ENCODE assay signal across 23 cellular contexts in the genomic region with DNA sequence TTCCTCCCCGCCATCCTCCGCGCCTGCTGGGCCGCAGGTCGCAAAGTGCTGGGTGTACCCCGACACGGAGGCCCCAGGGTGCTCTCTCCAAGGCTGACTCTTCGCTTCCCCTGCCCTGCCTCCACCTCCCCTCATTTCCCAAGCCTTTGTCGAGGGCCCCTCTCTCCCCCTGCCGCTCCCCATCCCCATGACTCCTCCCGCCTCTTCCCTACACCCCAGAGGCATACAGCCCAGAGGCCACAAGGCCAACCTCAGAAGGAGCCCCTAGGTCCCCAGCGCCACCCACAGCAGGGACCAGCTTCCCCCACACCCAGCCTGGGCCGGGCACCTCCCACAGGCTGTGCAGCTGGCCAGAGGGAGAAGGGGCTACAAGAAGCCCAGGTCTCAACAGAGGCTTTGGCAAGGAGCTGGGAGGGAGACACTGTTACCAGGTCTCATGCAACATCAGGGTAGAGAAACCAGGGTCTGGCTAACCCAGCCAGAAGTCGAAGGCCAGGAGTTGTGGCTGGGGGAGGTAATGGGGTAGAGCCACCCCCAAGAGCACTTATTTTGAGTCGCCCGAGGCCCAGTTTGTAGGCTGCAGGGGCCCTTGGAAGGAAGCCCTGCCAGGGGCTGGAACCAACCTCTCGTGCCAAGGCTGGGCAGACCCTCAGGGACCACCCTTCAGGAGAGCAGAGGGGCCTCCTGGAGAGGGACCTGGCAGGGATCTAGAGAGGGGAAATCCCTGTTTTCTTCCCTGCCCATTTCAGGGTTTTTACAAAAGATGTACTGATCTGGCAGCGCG. TPM values are rescaled to one million over a fixed set of nuclear protein-coding genes. Genes with fewer than 3 reads are reported as not detected.
DNase-seq lines count a peak whose midpoint lies in the region; ATAC-seq, FAIRE-seq and TF ChIP-seq lines count a peak whose summit lies in the region.
"Had no signal": no experiment of that assay in that cellular context is flagged by ENCODE, and none has a peak within 500 bp of the region (broad histone marks: within the 10 kb centered on the region; RNA-seq: fewer than 3 reads in every experiment).

No MANE protein-coding gene starts in this region.

- no peaks in the 10 kb centered on the region for H3K27me3 ChIP-seq in BE2C
- no peaks in the 10 kb centered on the region for H3K27me3 ChIP-seq in H7 (ENCODE audit: control insufficient read depth, insufficient read depth, low read length)
- no peaks in the 10 kb centered on the region for H3K27me3 ChIP-seq in ovary
- H3K27me3 ChIP-seq: transverse colon had no signal

- H3K36me3 ChIP-seq in BE2C (peaks cover 46% of the 10 kb centered on the region), H7 (replicated peaks; ENCODE audit: control insufficient read depth, insufficient read depth, low read length) (peaks cover 6% of the 10 kb centered on the region), ovary (no peaks in the 10 kb centered on the region)

- FAIRE-seq in GM12892 (lab: Jason Lieb, UNC), result no peak
- FAIRE-seq: endothelial cell of umbilical vein, islet of Langerhans had no signal

- H3K4me1 ChIP-seq in BE2C, result no peaks in the 10 kb centered on the region; the same call in 1 of the 2 replicates
- peaks cover 3% of the 10 kb centered on the region for H3K4me1 ChIP-seq in ovary (ENCODE audit: insufficient read depth)
- H3K4me1 ChIP-seq: transverse colon had no signal

- no peak for TF ChIP-seq POLR2A in ovary (IDR thresholded peaks at IDR 0.05)
- no peak for TF ChIP-seq POLR2A in GM12892 (IDR thresholded peaks at IDR 0.05; ENCODE audit: low read depth, low read length)

- no peak for ATAC-seq in left lobe of liver
- ATAC-seq in GM18867 (IDR thresholded peaks at IDR 0.05; ENCODE audit: unreplicated experiment), result no peak
- ATAC-seq: stimulated activated naive CD8-positive, alpha-beta T cell treated with anti-CD3 and anti-CD28 coated beads, Interleukin-15, amount 100 ng/mL, for 72 hours had no signal

- DNase-seq in BE2C, result peak; percentile 6
- DNase-seq in H7, result peak; percentile 55
- DNase-seq in left lobe of liver (ENCODE audit: low spot score), result peak; percentile 40
- peak in 4 of 5 donors; percentile 7 to 23 (median 14) for DNase-seq in ovary
- DNase-seq in activated CD4-positive, alpha-beta T cell treated with anti-CD3 and anti-CD28 coated beads for 48 hours, result no peak
- no peak for DNase-seq in GM12892 (ENCODE audit: insufficient read length)
- DNase-seq in NCI-H524 (lab: John Stamatoyannopoulos, UW), result no peak
- DNase-seq: activated CD4-positive, alpha-beta T cell treated with anti-CD3 and anti-CD28 coated beads, Interleukin-2, amount 50 U/mL, for 1 hour; activated naive CD4-positive, alpha-beta T cell treated with Interleukin-2 at 50 U/mL for 16 hours; caudate nucleus; CD4-positive, alpha-beta T cell; EL; NCI-H2081; NCI-H345; nucleus accumbens; retina; SHP77; stimulated activated naive CD8-positive, alpha-beta T cell treated with anti-CD3 and anti-CD28 coated beads, Interleukin-15, amount 100 ng/mL, for 72 hours; transverse colon had no signal

- H3K27ac ChIP-seq in ovary, result no peak overlapping the region
- H3K27ac ChIP-seq: transverse colon, VCaP had no signal

- intact Hi-C loops in ovary (cut with DNase I), result no loop called here

- H3K9me3 ChIP-seq in BE2C (no peaks in the 10 kb centered on the region), ovary (no peaks in the 10 kb centered on the region)

- TF ChIP-seq CTCF in BE2C (IDR thresholded peaks at IDR 0.05; ENCODE audit: low read depth, low read length) (no peak), ovary (IDR thresholded peaks at IDR 0.05) (no peak)

- 84 to 92% (median 91%) methylated on average over 19 of the region's 19 CpGs for WGBS in ovary, 3 donors

- TF ChIP-seq EP300 in ovary (IDR thresholded peaks at IDR 0.05), result no peak

- H3K4me3 ChIP-seq in BE2C (ENCODE audit: low read depth, low read length), result no peak overlapping the region
- no peak overlapping the region for H3K4me3 ChIP-seq in H7 (ENCODE audit: insufficient read depth, low read depth, low read length)
- no peak overlapping the region for H3K4me3 ChIP-seq in ovary
- H3K4me3 ChIP-seq: transverse colon had no signal

RNA-seq across cellular contexts. Expression of a gene that starts 24.5 kb away (rescaled TPM):
- 6.3 TPM for polyA plus RNA-seq in BE2C (2012; ENCODE audit: insufficient read depth, insufficient read length, low read depth)
- 7.3 and 9.9 TPM in 2 replicates for total RNA-seq in H7 (2014; rRNA removed; shearing (Covaris generic))
- total RNA-seq in left lobe of liver (208 TPM), ovary (10 to 100 TPM in 1 of 7 donors, 1 to 10 TPM in 6; 2.5 to 10.0 (median 3.3) TPM)
- 1 to 10 TPM; 2.8 to 5.0 TPM for polyA plus RNA-seq in ovary
- not detected for polyA plus RNA-seq in GM12892 (2012; ENCODE audit: missing spikeins)

Comparison
In these comparisons a context has a peak if more than half of its experiments do, and no peak if none do; other contexts are left out.
1. DNase-seq: peak in BE2C (single experiment), H7 (single experiment), left lobe of liver (single experiment) and ovary (4 of 5); none in activated CD4-positive, alpha-beta T cell treated with anti-CD3 and anti-CD28 coated beads for 48 hours (single experiment), GM12892 (single experiment) and NCI-H524 (0 of 2).
2. RNA of a gene that starts 24.5 kb away (total RNA-seq): 208 TPM in left lobe of liver (single experiment); 7.3 to 9.9 TPM in H7 and 2.5 to 10.0 TPM in ovary; every median in the first group is over 10 times any median in the second.